Comparison of ENCODE assay signal across 2 cellular contexts in genomic region chr9:114082736-114083412, GRCh38.
TF ChIP-seq lines count a peak whose summit lies in the region.
"Not testable (repeated sequence)": the region's sequence is repeated elsewhere in the genome, so short reads cannot be mapped to it uniquely, and the experiment has no call there.

No MANE protein-coding gene starts in this region.

TF ChIP-seq in HepG2, 621 proteins besides CTCF, POLR2A, EP300 and RAD21 (continues in another document):
- 0 out of 2 replicates have a peak, but pooled peaks have one; percentile 7 for TF ChIP-seq ZBTB37 (CRISPR knock-in tag; IDR thresholded peaks at IDR 0.05)
- TF ChIP-seq FOXJ3 (CRISPR knock-in tag; IDR thresholded peaks at IDR 0.05; ENCODE audit: borderline replicate concordance) = peak; percentile 10; the same call in 1 of the 2 replicates
- 0 out of 2 replicates have a peak, but pooled peaks have one; percentile 0 for TF ChIP-seq ZBTB10 (CRISPR knock-in tag; IDR thresholded peaks at IDR 0.05; ENCODE audit: borderline replicate concordance)
- 0 out of 2 replicates have a peak, but pooled peaks have one; percentile 2 for TF ChIP-seq GZF1 (CRISPR knock-in tag; IDR thresholded peaks at IDR 0.05)
- TF ChIP-seq ATF4 (CRISPR knock-in tag; IDR thresholded peaks at IDR 0.05) = 0 out of 4 replicates have a peak, but pooled peaks of 1 of the 2 experiments have one; percentile 36
- TF ChIP-seq UBTF (CRISPR knock-in tag; IDR thresholded peaks at IDR 0.05) = 0 out of 2 replicates have a peak, but pooled peaks have one; percentile 0
- TF ChIP-seq BCL3 (CRISPR knock-in tag; IDR thresholded peaks at IDR 0.05) = 0 out of 2 replicates have a peak, but pooled peaks have one; percentile 3
- TF ChIP-seq SPEN (CRISPR knock-in tag; IDR thresholded peaks at IDR 0.05; ENCODE audit: low read depth) = 0 out of 2 replicates have a peak, but pooled peaks have one; percentile 5
- 0 out of 2 replicates have a peak, but pooled peaks have one; percentile 17 for TF ChIP-seq NCOA1 (CRISPR knock-in tag; IDR thresholded peaks at IDR 0.05)
- 0 out of 2 replicates have a peak, but pooled peaks have one; percentile 43 for TF ChIP-seq SAFB2 (CRISPR knock-in tag; IDR thresholded peaks at IDR 0.05; ENCODE audit: borderline replicate concordance, low read depth)
- TF ChIP-seq ISL2 (CRISPR knock-in tag; IDR thresholded peaks at IDR 0.05) = 0 out of 2 replicates have a peak, but pooled peaks have one; percentile 6
- peak; percentile 63; the same call in 1 of the 2 replicates for TF ChIP-seq ZNF746 (CRISPR knock-in tag; IDR thresholded peaks at IDR 0.05)
- TF ChIP-seq HNF4G (IDR thresholded peaks at IDR 0.05; ENCODE audit: borderline replicate concordance, low read depth, low read length) = peak; percentile 45; the same call in 1 of the 2 replicates
- not testable (repeated sequence) for TF ChIP-seq HNF4G (CRISPR knock-in tag; IDR thresholded peaks at IDR 0.05; ENCODE audit: borderline replicate concordance, low read depth)

TF ChIP-seq in neural cell, 6 proteins besides CTCF, POLR2A, EP300 and RAD21:
- peak; percentile 47 for TF ChIP-seq SMC3 (conservative IDR thresholded peaks at IDR 0.05; ENCODE audit: poor library complexity)
